In genomic region chr12:33967760-33968159, GRCh38 we compare ENCODE assay signal across 26 cellular contexts.
"Had no signal": no experiment of that assay in that cellular context is flagged by ENCODE, and none has a peak within 500 bp of the region (broad histone marks: within the 10 kb centered on the region; RNA-seq: fewer than 3 reads in every experiment).

No MANE protein-coding gene starts in this region.

- H3K27me3 ChIP-seq: colonic mucosa, esophagus squamous epithelium, left lung, neural progenitor cell, sigmoid colon, stomach, thyroid gland, vagina had no signal

- H2AFZ ChIP-seq: neural progenitor cell, parathyroid adenoma had no signal

- H3K9ac ChIP-seq: neural progenitor cell, parathyroid adenoma had no signal

- H3K4me2 ChIP-seq: neural progenitor cell had no signal

- H3K27ac Mint-ChIP-seq: dendritic cell treated with granulocyte-macrophage colony-stimulating factor and Interleukin-4, amounts not matched to agents 40 ng/mL and 50 ng/mL, for 4 days; endodermal cell; naive thymus-derived CD4-positive, alpha-beta T cell; nephron; neural progenitor cell; stimulated activated effector memory CD8-positive, alpha-beta T cell treated with anti-CD3 and anti-CD28 coated beads, Interleukin-12 subunit alpha, Interleukin-12 subunit beta, amount 100 ng/mL, for 72 hours had no signal

- H3K36me3 Mint-ChIP-seq: naive thymus-derived CD4-positive, alpha-beta T cell; neural progenitor cell; stimulated activated effector memory CD8-positive, alpha-beta T cell treated with anti-CD3 and anti-CD28 coated beads, Interleukin-12 subunit alpha, Interleukin-12 subunit beta, amount 100 ng/mL, for 72 hours had no signal

- H3K9me3 Mint-ChIP-seq: nephron; neural progenitor cell; stimulated activated effector memory CD8-positive, alpha-beta T cell treated with anti-CD3 and anti-CD28 coated beads, Interleukin-12 subunit alpha, Interleukin-12 subunit beta, amount 100 ng/mL, for 72 hours had no signal

- H3K4me1 Mint-ChIP-seq: endodermal cell; naive thymus-derived CD4-positive, alpha-beta T cell; nephron; neural progenitor cell; stimulated activated effector memory CD8-positive, alpha-beta T cell treated with anti-CD3 and anti-CD28 coated beads, Interleukin-12 subunit alpha, Interleukin-12 subunit beta, amount 100 ng/mL, for 72 hours had no signal

- DNase-seq: colonic mucosa; effector CD8-positive, alpha-beta T cell; endodermal cell; erythroblast; esophagus squamous epithelium; left cardiac atrium; left lung; mesendoderm; midbrain; naive thymus-derived CD4-positive, alpha-beta T cell; right cardiac atrium; sigmoid colon; stimulated activated CD4-positive, alpha-beta T cell treated with anti-CD3 and anti-CD28 coated beads, Interleukin-2, amount 100 ng/mL, for 24 hours; stimulated activated CD4-positive, alpha-beta T cell treated with anti-CD3 and anti-CD28 coated beads, Interleukin-4, amount 100 ng/mL, for 24 hours; stimulated activated naive CD4-positive, alpha-beta T cell treated with Interleukin-2 at 50 U/mL for 16 hours; stomach; thyroid gland; trophoblast cell had no signal

- H3K27me3 Mint-ChIP-seq: dendritic cell treated with granulocyte-macrophage colony-stimulating factor and Interleukin-4, amounts not matched to agents 40 ng/mL and 50 ng/mL, for 4 days had no signal

- H3K4me3 Mint-ChIP-seq: dendritic cell treated with granulocyte-macrophage colony-stimulating factor and Interleukin-4, amounts not matched to agents 40 ng/mL and 50 ng/mL, for 4 days; endodermal cell; naive thymus-derived CD4-positive, alpha-beta T cell; nephron; neural progenitor cell; stimulated activated effector memory CD8-positive, alpha-beta T cell treated with anti-CD3 and anti-CD28 coated beads, Interleukin-12 subunit alpha, Interleukin-12 subunit beta, amount 100 ng/mL, for 72 hours had no signal

- H3K79me2 ChIP-seq: parathyroid adenoma had no signal

- H3K27ac ChIP-seq: colonic mucosa, esophagus squamous epithelium, left lung, neural progenitor cell, parathyroid adenoma, prostate gland, sigmoid colon, stomach, thyroid gland, vagina had no signal

- H3K4me3 ChIP-seq: colonic mucosa, esophagus squamous epithelium, left lung, neural progenitor cell, prostate gland, sigmoid colon, stomach, thyroid gland, vagina had no signal

- H3K9me3 ChIP-seq: colonic mucosa, prostate gland, sigmoid colon, thyroid gland, vagina had no signal

- H3K36me3 ChIP-seq: colonic mucosa, esophagus squamous epithelium, left lung, neural progenitor cell, prostate gland, sigmoid colon, stomach, thyroid gland, vagina had no signal

- H3K4me1 ChIP-seq: colonic mucosa, esophagus squamous epithelium, left lung, neural progenitor cell, parathyroid adenoma, prostate gland, sigmoid colon, stomach, thyroid gland, vagina had no signal

- FAIRE-seq: frontal cortex had no signal
